In the genomic region with DNA sequence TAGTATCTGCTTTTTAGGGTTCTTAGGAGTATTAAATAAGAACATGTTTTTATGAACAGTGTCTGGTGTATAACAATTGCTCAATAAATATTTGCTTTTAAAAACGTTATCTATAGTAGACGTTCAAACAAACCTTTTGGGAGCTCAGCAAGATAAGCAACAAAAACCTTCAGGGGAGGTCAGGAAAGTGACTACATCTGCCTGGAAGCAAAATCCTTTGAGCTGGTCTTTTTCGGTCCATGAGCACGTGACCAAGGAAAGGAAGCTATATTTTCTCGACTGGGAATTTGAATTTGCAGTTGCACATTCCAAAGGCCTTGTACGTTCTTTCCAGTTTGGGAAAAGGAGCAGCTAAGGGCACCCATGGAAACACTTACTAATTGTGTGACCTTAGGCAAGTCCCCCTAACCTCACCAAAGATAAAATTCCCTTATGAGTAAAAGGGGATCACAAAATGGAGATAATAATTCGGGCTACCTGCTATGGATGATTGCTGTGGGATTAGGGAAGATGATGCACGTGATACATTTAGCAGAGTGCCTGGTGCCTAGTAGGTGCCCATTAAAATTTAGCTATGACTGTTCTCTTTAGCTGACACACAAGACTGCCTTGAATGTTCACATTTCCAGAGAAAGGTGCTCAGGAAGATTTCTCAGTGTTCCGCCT, we compare ENCODE assay signal across 1 cellular context.
TF ChIP-seq lines count a peak whose summit lies in the region.

No MANE protein-coding gene starts in this region.

TF ChIP-seq in GM12878, 131 proteins besides CTCF, POLR2A, EP300 and RAD21 (continued from another document):
- TF ChIP-seq, protein P1, sequence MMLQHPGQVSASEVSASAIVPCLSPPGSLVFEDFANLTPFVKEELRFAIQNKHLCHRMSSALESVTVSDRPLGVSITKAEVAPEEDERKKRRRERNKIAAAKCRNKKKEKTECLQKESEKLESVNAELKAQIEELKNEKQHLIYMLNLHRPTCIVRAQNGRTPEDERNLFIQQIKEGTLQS (IDR thresholded peaks at IDR 0.05; ENCODE audit: borderline replicate concordance, extremely low read depth, low read depth, low read length) = peak; percentile 18; the same call in 1 of the 2 replicates
- 0 out of 2 replicates have a peak, but pooled peaks have one; percentile 47 for TF ChIP-seq STAT3 (IDR thresholded peaks at IDR 0.05; ENCODE audit: low read depth, low read length)
- TF ChIP-seq BHLHE40 (IDR thresholded peaks at IDR 0.05; ENCODE audit: borderline replicate concordance in 1 of 2, low read depth in 2 of 2, low read length in 1 of 2) = peak; percentile 65 to 77
- 0 out of 2 replicates have a peak, but pooled peaks have one; percentile 2 for TF ChIP-seq JUNB (IDR thresholded peaks at IDR 0.05)
- TF ChIP-seq HDAC2 (IDR thresholded peaks at IDR 0.05) = 0 out of 2 replicates have a peak, but pooled peaks have one; percentile 11
- peak; percentile 20 for TF ChIP-seq SMAD1 (IDR thresholded peaks at IDR 0.05; ENCODE audit: low read depth, partially characterized antibody)
- no peak for TF ChIP-seq IKZF1 (conservative IDR thresholded peaks at IDR 0.05)
- no peak for TF ChIP-seq MLLT1 (IDR thresholded peaks at IDR 0.05)
- no peak for TF ChIP-seq EZH2 (IDR thresholded peaks at IDR 0.05; ENCODE audit: borderline replicate concordance, control insufficient read depth, low read depth, low read length)
- 0 out of 2 replicates have a peak, but pooled peaks have one; percentile 1 for TF ChIP-seq BACH1 (IDR thresholded peaks at IDR 0.05; ENCODE audit: borderline replicate concordance)
- no peak for TF ChIP-seq PBX3 (IDR thresholded peaks at IDR 0.05; ENCODE audit: insufficient replicate concordance, low read depth, low read length)
- peak; percentile 88 for TF ChIP-seq RAD51 (IDR thresholded peaks at IDR 0.05)
